Comparison of ENCODE assay signal across 9 cellular contexts in genomic region chr10:21329995-21330627, GRCh38.
DNase-seq lines count a peak whose midpoint lies in the region; ATAC-seq and TF ChIP-seq lines count a peak whose summit lies in the region.
"Had no signal": no experiment of that assay in that cellular context is flagged by ENCODE, and none has a peak within 500 bp of the region (broad histone marks: within the 10 kb centered on the region; RNA-seq: fewer than 3 reads in every experiment).

No MANE protein-coding gene starts in this region.

- H3K27ac Mint-ChIP-seq in chondrocyte (ENCODE audit: unreplicated experiment), result peak overlapping the region; percentile 93

- H3K4me3 Mint-ChIP-seq in chondrocyte (ENCODE audit: unreplicated experiment), result no peak overlapping the region

- TF ChIP-seq CTCF in chondrocyte (IDR thresholded peaks at IDR 0.05) (no peak), lung (IDR thresholded peaks at IDR 0.05; ENCODE audit: control extremely low read depth, extremely low read depth) (no peak), spleen (IDR thresholded peaks at IDR 0.05 in 8 of 11, conservative IDR thresholded peaks at IDR 0.05 in 3 of 11) (no peak), stomach (IDR thresholded peaks at IDR 0.05) (no peak)

- intact Hi-C loops in spleen (cut with DNase I; ENCODE audit: low total_unique reads) (no loop called here), stomach (cut with DNase I; ENCODE audit: low total_unique reads) (no loop called here)

- H3K36me3 Mint-ChIP-seq in chondrocyte (ENCODE audit: low read depth), result no peaks in the 10 kb centered on the region

- no peak for TF ChIP-seq EP300 in stomach (IDR thresholded peaks at IDR 0.05)

- H3K4me1 ChIP-seq in lung (ENCODE audit: control insufficient read depth in 2 of 2, insufficient read depth in 2 of 2, low read length in 2 of 2) (peaks cover under 1 to 3% of the 10 kb centered on the region in 2 donors), spleen (peaks cover 0 to 10% (median 2%) of the 10 kb centered on the region in 6 donors), stomach (peaks cover 0 to 13% (median 4%) of the 10 kb centered on the region in 4 donors)

- no peak for TF ChIP-seq POLR2A in spleen (IDR thresholded peaks at IDR 0.05)
- no peak for TF ChIP-seq POLR2A in stomach (IDR thresholded peaks at IDR 0.05)

- peak; percentile 56 for DNase-seq in AG20443 (ENCODE audit: low spot score)
- peak; percentile 72 for DNase-seq in NCI-H146 treated with DMSO at 0.1 percent for 48 hours (lab: John Stamatoyannopoulos, UW; ENCODE audit: unreplicated experiment)
- no peak for DNase-seq in chondrocyte (ENCODE audit: low spot score)
- peak; percentile 57 for DNase-seq in lung (ENCODE audit: low spot score)
- DNase-seq in spleen, result no peak
- DNase-seq in stomach, result no peak
- DNase-seq in central memory CD4-positive, alpha-beta T cell, result no peak
- DNase-seq in Ammon's horn (ENCODE audit: low spot score), result no peak
- DNase-seq: NCI-H187 had no signal

- H3K9me3 ChIP-seq in lung (ENCODE audit: control insufficient read depth in 2 of 2, insufficient read depth in 1 of 2, low read length in 1 of 2), result no peaks in the 10 kb centered on the region
- no peaks in the 10 kb centered on the region for H3K9me3 ChIP-seq in spleen
- no peaks in the 10 kb centered on the region for H3K9me3 ChIP-seq in stomach

- 56 to 73% methylated on average over 4 of the region's 4 CpGs for WGBS in lung, 2 donors
- WGBS in spleen, 5 donors, result 75 to 89% (median 82%) methylated on average over 4 of the region's 4 CpGs
- 61 to 78% (median 66%) methylated on average over 4 of the region's 4 CpGs for WGBS in stomach, 5 donors

- H3K27me3 ChIP-seq in lung (ENCODE audit: control insufficient read depth, insufficient read depth) (no peaks in the 10 kb centered on the region), spleen (replicated peaks in 1 of 7) (no peaks in the 10 kb centered on the region), stomach (no peaks in the 10 kb centered on the region)

- H3K4me1 Mint-ChIP-seq in chondrocyte (ENCODE audit: low read depth), result peaks cover 17% of the 10 kb centered on the region

- no peaks in the 10 kb centered on the region for H3K27me3 Mint-ChIP-seq in chondrocyte (ENCODE audit: low read depth)

- ATAC-seq in lung (ENCODE audit: insufficient read depth, low FRiP score), result peak; percentile 65

- H3K4me3 ChIP-seq in lung, result no peak overlapping the region
- H3K4me3 ChIP-seq in spleen, result no peak overlapping the region
- no peak overlapping the region for H3K4me3 ChIP-seq in stomach

- H3K36me3 ChIP-seq in lung (ENCODE audit: control insufficient read depth in 2 of 2, insufficient read depth in 2 of 2, low read length in 2 of 2), result no peaks in the 10 kb centered on the region
- no peaks in the 10 kb centered on the region for H3K36me3 ChIP-seq in spleen
- no peaks in the 10 kb centered on the region for H3K36me3 ChIP-seq in stomach

- H3K27ac ChIP-seq in lung (ENCODE audit: low read depth in 1 of 2, low read length in 1 of 2), result peak overlapping the region; percentile 41 to 63
- H3K27ac ChIP-seq in spleen, result no peak overlapping the region
- H3K27ac ChIP-seq in stomach, result peak overlapping the region in 2 of 5 donors; percentile 27 to 46

- no peaks in the 10 kb centered on the region for H3K9me3 Mint-ChIP-seq in chondrocyte (ENCODE audit: low read depth)

Comparison
In these comparisons a context has a peak if more than half of its experiments do, and no peak if none do; other contexts are left out.
1. DNase-seq: peak in AG20443 (single experiment), NCI-H146 treated with DMSO at 0.1 percent for 48 hours (single experiment) and lung (single experiment); none in chondrocyte (single experiment), spleen (single experiment), stomach (single experiment), central memory CD4-positive, alpha-beta T cell (single experiment) and Ammon's horn (single experiment).
2. H3K27ac ChIP-seq: peak in lung (2 of 2); none in spleen (0 of 8).